16 cellular contexts compared by ENCODE assay signal in the genomic region with DNA sequence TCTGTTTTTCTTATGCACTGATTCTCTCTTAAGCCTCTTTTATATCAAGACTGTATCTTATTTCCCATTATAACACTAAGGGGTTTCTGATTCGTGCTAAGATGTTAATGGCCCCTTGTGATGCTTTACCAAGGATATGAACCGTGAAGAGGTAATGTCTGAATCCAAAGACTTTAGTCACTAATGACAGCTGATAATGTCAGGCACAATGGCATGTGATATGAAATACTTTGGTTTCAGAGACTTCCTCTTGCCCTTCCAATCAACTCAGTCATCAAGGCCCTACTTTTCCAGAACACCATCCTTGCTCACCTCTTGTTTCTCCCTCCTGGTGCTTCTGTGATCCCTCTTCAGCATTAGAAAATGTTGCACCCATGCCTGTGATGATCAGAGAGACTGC.
"Had no signal": no experiment of that assay in that cellular context is flagged by ENCODE, and none has a peak within 500 bp of the region (broad histone marks: within the 10 kb centered on the region; RNA-seq: fewer than 3 reads in every experiment).

No MANE protein-coding gene starts in this region.

- H3K36me3 ChIP-seq: colonic mucosa, gastroesophageal sphincter, neural progenitor cell, pancreas, thoracic aorta, WERI-Rb-1 had no signal

- H3K4me1 ChIP-seq: colonic mucosa, neural progenitor cell, pancreas had no signal

- H3K4me3 ChIP-seq: colonic mucosa, gastroesophageal sphincter, hepatocyte, neural progenitor cell, pancreas, thoracic aorta had no signal

- ATAC-seq: gastroesophageal sphincter; pancreas; stimulated activated naive CD8-positive, alpha-beta T cell treated with anti-CD3 and anti-CD28 coated beads, Interleukin-15, amount 100 ng/mL, for 72 hours had no signal

- H3K27me3 ChIP-seq: colonic mucosa, gastroesophageal sphincter, hepatocyte, neural progenitor cell, pancreas had no signal

- DNase-seq: activated CD4-positive, alpha-beta T cell treated with anti-CD3 and anti-CD28 coated beads for 48 hours; activated naive CD4-positive, alpha-beta T cell; aorta; caudate nucleus; colonic mucosa; kidney; pancreas; retina; stimulated activated CD4-positive, alpha-beta T cell treated with anti-CD3 and anti-CD28 coated beads, Interleukin-15, amount 100 ng/mL, for 24 hours; stimulated activated CD4-positive, alpha-beta T cell treated with anti-CD3 and anti-CD28 coated beads, Interleukin-4, amount 100 ng/mL, for 24 hours; stimulated activated naive CD8-positive, alpha-beta T cell treated with anti-CD3 and anti-CD28 coated beads, Interleukin-15, amount 100 ng/mL, for 72 hours; WERI-Rb-1 had no signal

- FAIRE-seq: kidney, pancreas had no signal

- H3K9me3 ChIP-seq: colonic mucosa, gastroesophageal sphincter, pancreas, thoracic aorta had no signal

- H3K27ac ChIP-seq: colonic mucosa, gastroesophageal sphincter, hepatocyte, neural progenitor cell, pancreas, thoracic aorta, WERI-Rb-1 had no signal
